In genomic region chr22:23672778-23673620, GRCh38 we compare ENCODE assay signal across 7 cellular contexts. TPM values are rescaled to one million over a fixed set of nuclear protein-coding genes. Genes with fewer than 3 reads are reported as not detected.
"Had no signal": no experiment of that assay in that cellular context is flagged by ENCODE, and none has a peak within 500 bp of the region (broad histone marks: within the 10 kb centered on the region; RNA-seq: fewer than 3 reads in every experiment).

No MANE protein-coding gene starts in this region.

RNA-seq across cellular contexts. Expression of gene RGL4, which starts 17.8 kb away (rescaled TPM):
- total RNA-seq: ascending aorta, esophagus mucosa, renal cortical epithelial cell, subcutaneous adipose tissue, ureter had no signal

RNA-seq across cellular contexts. Expression of gene DRICH1, which starts 40.9 kb away (rescaled TPM):
- total RNA-seq: ascending aorta, gastrocnemius medialis had no signal
- polyA plus RNA-seq: liver had no signal
